Comparison of ENCODE assay signal across 2 cellular contexts in genomic region chr22:29023172-29023796, GRCh38.
A peak's percentile ranks its signal among the peaks of the same experiment; 100 is the strongest.
TF ChIP-seq lines count a peak whose summit lies in the region.

No MANE protein-coding gene starts in this region.

TF ChIP-seq in IMR-90, 13 proteins besides CTCF, POLR2A, EP300 and RAD21:
- TF ChIP-seq CEBPB (IDR thresholded peaks at IDR 0.05; ENCODE audit: low read depth, low read length) (no peak), FOS (IDR thresholded peaks at IDR 0.05; ENCODE audit: low read depth, low read length) (no peak), NFE2L2 (IDR thresholded peaks at IDR 0.05; ENCODE audit: low read depth, low read length) (no peak), ELK1 (IDR thresholded peaks at IDR 0.05; ENCODE audit: borderline replicate concordance, low read depth, low read length) (no peak), RFX5 (IDR thresholded peaks at IDR 0.05; ENCODE audit: low read depth, low read length) (no peak), MXI1 (IDR thresholded peaks at IDR 0.05; ENCODE audit: borderline replicate concordance, low read depth, low read length) (no peak), SMC3 (IDR thresholded peaks at IDR 0.05; ENCODE audit: low read depth, low read length) (no peak), BHLHE40 (IDR thresholded peaks at IDR 0.05; ENCODE audit: low read depth, low read length) (no peak), CHD1 (IDR thresholded peaks at IDR 0.05; ENCODE audit: low read depth, low read length) (no peak), MAFK (IDR thresholded peaks at IDR 0.05; ENCODE audit: low read depth, low read length) (no peak), MAZ (IDR thresholded peaks at IDR 0.05; ENCODE audit: borderline replicate concordance, low read depth, low read length) (no peak), USF2 (IDR thresholded peaks at IDR 0.05; ENCODE audit: low read depth, low read length) (no peak), RCOR1 (IDR thresholded peaks at IDR 0.05; ENCODE audit: insufficient replicate concordance, low read length) (no peak)

TF ChIP-seq in GM12878, 131 proteins besides CTCF, POLR2A, EP300 and RAD21:
- TF ChIP-seq IKZF1 (conservative IDR thresholded peaks at IDR 0.05) = peak; percentile 42; the same call in 1 of the 2 replicates
- TF ChIP-seq KAT2A (conservative IDR thresholded peaks at IDR 0.05; ENCODE audit: control insufficient read depth, low read depth, low read length) = no peak
- no peak for TF ChIP-seq CUX1 (IDR thresholded peaks at IDR 0.05; ENCODE audit: insufficient replicate concordance, low read depth, low read length)
- TF ChIP-seq USF1 (IDR thresholded peaks at IDR 0.05; ENCODE audit: borderline replicate concordance, extremely low read length, insufficient read depth, low read depth, low read length) = no peak
- TF ChIP-seq KLF5 (IDR thresholded peaks at IDR 0.05; ENCODE audit: partially characterized antibody) = no peak
- TF ChIP-seq ZBED1 (IDR thresholded peaks at IDR 0.05; ENCODE audit: borderline replicate concordance) = no peak
